ENCODE assay signal across 8 cellular contexts in the genomic region with DNA sequence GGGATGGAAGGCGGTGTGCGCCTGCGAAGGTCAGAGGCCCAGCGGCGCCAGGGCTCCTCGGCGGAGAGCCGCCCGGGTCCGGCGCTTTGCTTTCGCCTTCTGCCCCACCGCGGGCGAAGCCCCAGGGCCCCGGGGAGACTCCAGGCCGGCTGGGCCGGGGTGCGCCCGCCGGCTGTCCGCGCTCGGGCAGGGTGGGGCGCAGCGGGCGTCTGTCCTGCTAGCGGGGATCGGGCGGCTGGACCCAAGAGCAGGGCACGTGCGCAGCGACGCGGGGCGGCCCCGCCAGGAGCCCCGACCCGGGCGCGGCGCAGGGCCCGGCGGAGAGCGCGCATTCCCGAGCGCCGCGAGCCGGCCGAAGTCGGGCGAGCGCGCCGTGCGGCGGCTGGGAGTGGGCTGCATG. TPM values are rescaled to one million over a fixed set of nuclear protein-coding genes. Genes with fewer than 3 reads are reported as not detected.
DNase-seq lines count a peak whose midpoint lies in the region; ATAC-seq, FAIRE-seq and TF ChIP-seq lines count a peak whose summit lies in the region.

No MANE protein-coding gene starts in this region.

- H3K4me3 ChIP-seq in GM12865 (ENCODE audit: low read depth, low read length) = peak overlapping the region; percentile 32
- peak overlapping the region; percentile 65 for H3K4me3 ChIP-seq in epithelial cell of proximal tubule (ENCODE audit: low read depth, low read length)
- peak overlapping the region; percentile 2 for H3K4me3 ChIP-seq in parathyroid adenoma (ENCODE audit: low read depth, low read length)

- H3K79me2 ChIP-seq in parathyroid adenoma = no peaks in the 10 kb centered on the region

- H2AFZ ChIP-seq in parathyroid adenoma = peak overlapping the region; percentile 60

- TF ChIP-seq CTCF in GM12865 (IDR thresholded peaks at IDR 0.05; ENCODE audit: insufficient read depth, low read depth, low read length, missing control alignments) = no peak
- TF ChIP-seq CTCF in epithelial cell of proximal tubule (conservative IDR thresholded peaks at IDR 0.05; ENCODE audit: low read depth, low read length) = no peak
- no peak for TF ChIP-seq CTCF in parathyroid adenoma (IDR thresholded peaks at IDR 0.05)

- no peak overlapping the region for H3K27ac ChIP-seq in parathyroid adenoma

- TF ChIP-seq POLR2A in H54 (IDR thresholded peaks at IDR 0.05; ENCODE audit: low read depth, low read length) = no peak

- no peak for FAIRE-seq in H54 (lab: Jason Lieb, UNC)

- ATAC-seq in GM19324 (IDR thresholded peaks at IDR 0.05; ENCODE audit: low FRiP score, unreplicated experiment) = no peak

- no peaks in the 10 kb centered on the region for H3K9me3 ChIP-seq in parathyroid adenoma (ENCODE audit: control insufficient read depth, low read length)

- H3K27me3 ChIP-seq in parathyroid adenoma (ENCODE audit: control insufficient read depth, insufficient read depth, low read length) = no peaks in the 10 kb centered on the region

- no peaks in the 10 kb centered on the region for H3K4me1 ChIP-seq in parathyroid adenoma

- no peak overlapping the region for H3K9ac ChIP-seq in parathyroid adenoma

- H3K36me3 ChIP-seq in parathyroid adenoma (ENCODE audit: control insufficient read depth, insufficient read depth, low read length) = no peaks in the 10 kb centered on the region

- no peak overlapping the region for H3K4me2 ChIP-seq in parathyroid adenoma (ENCODE audit: low read length)

- DNase-seq in GM12865 (ENCODE audit: low read depth) (no peak), HT-29 (ENCODE audit: low spot score) (peak; percentile 41), epithelial cell of proximal tubule (ENCODE audit: low read depth) (no peak), NCI-H748 (lab: John Stamatoyannopoulos, UW; ENCODE audit: unreplicated experiment) (no peak), T-helper 2 cell (no peak), H54 (ENCODE audit: insufficient read length, low spot score) (no peak)

RNA-seq across cellular contexts. Expression of a gene that starts 0.6 kb away (rescaled TPM):
- total RNA-seq in HT-29 (2014; rRNA removed; shearing (Covaris generic)) = 12.3 and 21.0 TPM in 2 replicates
- total RNA-seq in epithelial cell of proximal tubule = 79.9 and 141 TPM in 2 replicates

RNA-seq across cellular contexts. Expression of a gene that starts 40.1 kb away (rescaled TPM):
- total RNA-seq in HT-29 (2014; rRNA removed; shearing (Covaris generic)) = 20.9 and 25.0 TPM in 2 replicates
- total RNA-seq in epithelial cell of proximal tubule = 8.1 and 8.8 TPM in 2 replicates

Comparison
In these comparisons a context has a peak if more than half of its experiments do, and no peak if none do; other contexts are left out.
1. H3K4me3 ChIP-seq: peak in every context shown above with its lines; median percentile 65 in epithelial cell of proximal tubule; 32 in GM12865; 2 in parathyroid adenoma.